In the genomic region with DNA sequence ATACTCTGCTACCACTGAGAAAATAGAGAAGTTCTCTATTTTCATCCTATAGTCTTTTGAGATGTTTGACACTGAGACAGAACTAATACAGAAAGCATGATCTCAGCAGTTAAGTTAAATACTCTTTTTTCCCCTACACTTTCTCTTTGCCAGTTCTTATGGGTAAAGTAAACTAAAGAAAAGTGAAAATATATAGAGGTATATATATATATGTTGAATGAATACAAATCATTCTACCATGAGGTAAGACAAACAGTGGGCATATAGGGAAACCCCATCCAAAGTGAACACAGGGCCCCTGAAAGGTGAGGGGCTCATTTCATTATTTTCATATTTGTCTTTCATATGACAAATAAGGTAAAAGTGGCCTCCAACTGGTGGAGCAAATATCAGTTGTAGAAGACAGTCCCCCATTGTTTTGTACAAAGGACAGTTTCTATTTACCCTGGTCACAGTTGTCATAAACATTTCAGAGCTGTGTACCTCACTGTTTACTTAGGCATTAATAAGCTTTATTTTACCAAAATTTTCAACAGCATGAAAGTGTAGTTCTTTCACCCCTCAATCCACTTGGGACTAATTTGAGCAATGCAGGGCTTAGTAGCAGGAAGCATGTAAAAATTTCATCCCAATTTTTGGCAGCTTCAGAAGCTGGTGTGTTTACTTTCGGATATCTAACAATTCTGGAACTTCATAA, we compare ENCODE assay signal across 15 cellular contexts.
DNase-seq lines count a peak whose midpoint lies in the region; ATAC-seq and TF ChIP-seq lines count a peak whose summit lies in the region.
"Had no signal": no experiment of that assay in that cellular context is flagged by ENCODE, and none has a peak within 500 bp of the region (broad histone marks: within the 10 kb centered on the region; RNA-seq: fewer than 3 reads in every experiment).

No MANE protein-coding gene starts in this region.

- 41 to 42% methylated on average over 1 of the region's 1 CpG for WGBS in body of pancreas, 2 donors
- 15 to 50% methylated on average over 1 of the region's 1 CpG for WGBS in esophagus squamous epithelium, 2 donors
- 7 to 22% methylated on average over 1 of the region's 1 CpG for WGBS in gastroesophageal sphincter (ENCODE audit: low coverage in 1 of 2), 2 donors

- TF ChIP-seq CTCF in 22Rv1 (IDR thresholded peaks at IDR 0.05) (no peak), body of pancreas (IDR thresholded peaks at IDR 0.05) (no peak), esophagus squamous epithelium (IDR thresholded peaks at IDR 0.05) (no peak), gastroesophageal sphincter (IDR thresholded peaks at IDR 0.05) (no peak)

- ATAC-seq in GM18909 (IDR thresholded peaks at IDR 0.05; ENCODE audit: poor library complexity, unreplicated experiment) (peak; percentile 51), HG03175 (IDR thresholded peaks at IDR 0.05; ENCODE audit: unreplicated experiment) (peak; percentile 62), body of pancreas (peak; percentile 40), GM19324 (IDR thresholded peaks at IDR 0.05; ENCODE audit: low FRiP score, unreplicated experiment) (no peak), gastroesophageal sphincter (no peak)
- ATAC-seq: K562 had no signal

- H3K27me3 ChIP-seq in body of pancreas (no peaks in the 10 kb centered on the region), esophagus squamous epithelium (no peaks in the 10 kb centered on the region), gastroesophageal sphincter (no peaks in the 10 kb centered on the region)

- no peak for TF ChIP-seq EP300 in gastroesophageal sphincter (IDR thresholded peaks at IDR 0.05)

- intact Hi-C loops in body of pancreas (cut with DNase I) (no loop called here), esophagus squamous epithelium (cut with DNase I) (no loop called here)

- no peaks in the 10 kb centered on the region for H3K9me3 ChIP-seq in body of pancreas
- H3K9me3 ChIP-seq in esophagus squamous epithelium = no peaks in the 10 kb centered on the region
- no peaks in the 10 kb centered on the region for H3K9me3 ChIP-seq in gastroesophageal sphincter
- H3K9me3 ChIP-seq: SK-N-SH had no signal

- TF ChIP-seq POLR2A in body of pancreas (IDR thresholded peaks at IDR 0.05) (no peak), esophagus squamous epithelium (IDR thresholded peaks at IDR 0.05) (no peak), gastroesophageal sphincter (IDR thresholded peaks at IDR 0.05) (no peak)

- H3K27ac ChIP-seq in 22Rv1 (peak overlapping the region; percentile 19; the same call in 1 of the 2 replicates), body of pancreas (peak overlapping the region in 2 of 4 donors; percentile 30 to 43), esophagus squamous epithelium (peak overlapping the region in 1 of 4 donors; percentile 20), gastroesophageal sphincter (peak overlapping the region in 2 of 4 donors; percentile 2 to 34)

- DNase-seq in body of pancreas (no peak), NOMO-1 treated with dmso at 0.1 percent for 144 hours (lab: John Stamatoyannopoulos, UW; ENCODE audit: unreplicated experiment) (no peak), esophagus squamous epithelium (lab: John Stamatoyannopoulos, UW) (no peak)
- DNase-seq: activated CD4-positive, alpha-beta T cell treated with anti-CD3 and anti-CD28 coated beads for 48 hours; activated naive CD4-positive, alpha-beta T cell; cerebellar nuclear complex; NCI-H524 treated with DMSO at 0.1 percent for 48 hours; SK-N-SH; stimulated activated naive CD4-positive, alpha-beta T cell had no signal

- H3K36me3 ChIP-seq in body of pancreas (replicated peaks in 1 of 2; ENCODE audit: insufficient read depth in 1 of 2, low read depth in 2 of 2) = no peaks in the 10 kb centered on the region
- no peaks in the 10 kb centered on the region for H3K36me3 ChIP-seq in esophagus squamous epithelium
- no peaks in the 10 kb centered on the region for H3K36me3 ChIP-seq in gastroesophageal sphincter

- H3K4me3 ChIP-seq in body of pancreas (no peak overlapping the region), esophagus squamous epithelium (no peak overlapping the region), gastroesophageal sphincter (no peak overlapping the region)
- H3K4me3 ChIP-seq: K562 had no signal

- peaks cover 27% of the 10 kb centered on the region for H3K4me1 ChIP-seq in body of pancreas
- H3K4me1 ChIP-seq in esophagus squamous epithelium = peaks cover 0 to 41% (median 5%) of the 10 kb centered on the region in 3 donors
- peaks cover 0 to 32% (median 11%) of the 10 kb centered on the region in 3 donors for H3K4me1 ChIP-seq in gastroesophageal sphincter

Comparison
In these comparisons a context has a peak if more than half of its experiments do, and no peak if none do; other contexts are left out.
1. ATAC-seq: peak in GM18909 (single experiment), HG03175 (single experiment) and body of pancreas (single experiment); none in GM19324 (single experiment) and gastroesophageal sphincter (single experiment).